Comparison of ENCODE assay signal across 24 cellular contexts in genomic region chr22:17875631-17876030, GRCh38.
"Had no signal": no experiment of that assay in that cellular context is flagged by ENCODE, and none has a peak within 500 bp of the region (broad histone marks: within the 10 kb centered on the region; RNA-seq: fewer than 3 reads in every experiment).

No MANE protein-coding gene starts in this region.

- H3K4me3 Mint-ChIP-seq: dendritic cell treated with granulocyte-macrophage colony-stimulating factor and Interleukin-4, amounts not matched to agents 40 ng/mL and 50 ng/mL, for 4 days; effector memory CD8-positive, alpha-beta T cell; endodermal cell; immature natural killer cell; memory B cell; mesothelial cell of epicardium; naive B cell had no signal

- H3K9me3 ChIP-seq: colonic mucosa, esophagus squamous epithelium, gastrocnemius medialis, mucosa of descending colon had no signal

- H3K4me3 ChIP-seq: colonic mucosa, esophagus squamous epithelium, gastrocnemius medialis, hepatocyte, lung, mucosa of descending colon had no signal

- DNase-seq: colonic mucosa; cortex of kidney; effector CD8-positive, alpha-beta T cell; effector memory CD8-positive, alpha-beta T cell; esophagus squamous epithelium; foreskin fibroblast; foreskin melanocyte; gastrocnemius medialis; glutamatergic neuron; immature natural killer cell; islet precursor cell; kidney; kidney glomerular epithelial cell; left colon; left ventricle myocardium superior; naive B cell had no signal

- H3K27me3 Mint-ChIP-seq: dendritic cell treated with granulocyte-macrophage colony-stimulating factor and Interleukin-4, amounts not matched to agents 40 ng/mL and 50 ng/mL, for 4 days; effector memory CD8-positive, alpha-beta T cell; memory B cell; naive B cell had no signal

- ATAC-seq: effector memory CD8-positive, alpha-beta T cell; gastrocnemius medialis had no signal

- H3K4me1 Mint-ChIP-seq: endodermal cell, immature natural killer cell, mesothelial cell of epicardium had no signal

- H3K27ac ChIP-seq: colonic mucosa, epithelial cell of prostate, hepatocyte had no signal

- H3K27ac Mint-ChIP-seq: dendritic cell treated with granulocyte-macrophage colony-stimulating factor and Interleukin-4, amounts not matched to agents 40 ng/mL and 50 ng/mL, for 4 days; endodermal cell; immature natural killer cell; mesothelial cell of epicardium had no signal

- H3K27me3 ChIP-seq: colonic mucosa, esophagus squamous epithelium, gastrocnemius medialis, hepatocyte had no signal

- H3K9me3 Mint-ChIP-seq: dendritic cell treated with granulocyte-macrophage colony-stimulating factor and Interleukin-4, amounts not matched to agents 40 ng/mL and 50 ng/mL, for 4 days; effector memory CD8-positive, alpha-beta T cell; endodermal cell; memory B cell; mesothelial cell of epicardium; naive B cell had no signal
